ENCODE assay signal across 1 cellular context in genomic region chr11:108125126-108125525, GRCh38.
TF ChIP-seq lines count a peak whose summit lies in the region.

No MANE protein-coding gene starts in this region.

TF ChIP-seq in K562, 482 proteins besides CTCF, POLR2A, EP300 and RAD21:
- TF ChIP-seq BCLAF1 (IDR thresholded peaks at IDR 0.05; ENCODE audit: borderline replicate concordance in 1 of 2, control insufficient read depth in 1 of 2, low read depth in 2 of 2, low read length in 1 of 2) (no peak), PHTF2 (CRISPR knock-in tag; IDR thresholded peaks at IDR 0.05) (no peak), RREB1 (CRISPR knock-in tag; IDR thresholded peaks at IDR 0.05) (no peak), ZBTB33 (CRISPR knock-in tag; IDR thresholded peaks at IDR 0.05) (peak; percentile 68), BRD9 (IDR thresholded peaks at IDR 0.05; ENCODE audit: low read depth, partially characterized antibody) (no peak)
